ENCODE assay signal across 10 cellular contexts in genomic region chr11:19988598-19988997, GRCh38.
DNase-seq lines count a peak whose midpoint lies in the region; ATAC-seq and TF ChIP-seq lines count a peak whose summit lies in the region.
"Had no signal": no experiment of that assay in that cellular context is flagged by ENCODE, and none has a peak within 500 bp of the region (broad histone marks: within the 10 kb centered on the region; RNA-seq: fewer than 3 reads in every experiment).

No MANE protein-coding gene starts in this region.

- H4K20me1 ChIP-seq in SK-N-SH (ENCODE audit: insufficient read depth) = peaks cover 24% of the 10 kb centered on the region
- no peaks in the 10 kb centered on the region for H4K20me1 ChIP-seq in neural progenitor cell (ENCODE audit: low read depth)

- H3K27ac Mint-ChIP-seq in neural progenitor cell = no peak overlapping the region
- H3K27ac Mint-ChIP-seq: activated B cell treated with CpG ODN at 0.5 μM for 24 hours had no signal

- peaks cover 14% of the 10 kb centered on the region for H3K36me3 Mint-ChIP-seq in neural progenitor cell

- CTCF ChIA-PET in AG04450 (lab: Charles Lee) = interaction anchor here (1.2 kb wide), 1 partner anchor 37 kb away, joined by 4 read pairs; no protein-coding TSS in a partner anchor
- CTCF ChIA-PET in SK-N-SH (lab: Yijun Ruan, JAX) = no interaction called here

- H3K9me3 Mint-ChIP-seq in neural progenitor cell = no peaks in the 10 kb centered on the region

- H3K4me1 ChIP-seq in SK-N-SH (ENCODE audit: control insufficient read depth in 1 of 2, insufficient read depth in 2 of 2, low read depth in 1 of 2, low read length in 1 of 2) (peaks cover 12 to 19% of the 10 kb centered on the region in 2 experiments), neural progenitor cell (peaks cover 29% of the 10 kb centered on the region)
- H3K4me1 ChIP-seq: BE2C had no signal

- no peak overlapping the region for H3K4me3 ChIP-seq in AG04450 (ENCODE audit: low read depth, low read length)
- H3K4me3 ChIP-seq in SK-N-SH (ENCODE audit: low read depth in 2 of 2, low read length in 1 of 2) = no peak overlapping the region
- no peak overlapping the region for H3K4me3 ChIP-seq in foreskin fibroblast (ENCODE audit: low read depth in 1 of 2, low read length in 2 of 2)
- H3K4me3 ChIP-seq in neural progenitor cell = no peak overlapping the region

- H3K9me3 ChIP-seq in AG04450 (ENCODE audit: control insufficient read depth, insufficient read depth, low read length) (no peaks in the 10 kb centered on the region), SK-N-SH (no peaks in the 10 kb centered on the region), neural progenitor cell (ENCODE audit: low read depth) (no peaks in the 10 kb centered on the region)
- H3K9me3 ChIP-seq: BE2C had no signal

- TF ChIP-seq CTCF in AG04450 (IDR thresholded peaks at IDR 0.05; ENCODE audit: low read depth, low read length) (no peak), SK-N-SH (IDR thresholded peaks at IDR 0.05) (no peak), foreskin fibroblast (IDR thresholded peaks at IDR 0.05; ENCODE audit: low read depth, low read length) (no peak), neural progenitor cell (IDR thresholded peaks at IDR 0.05) (no peak)

- peaks cover 34% of the 10 kb centered on the region for H3K4me1 Mint-ChIP-seq in neural progenitor cell

- H3K4me2 ChIP-seq in SK-N-SH (peak overlapping the region; percentile 7; the same call in 1 of the 2 replicates), neural progenitor cell (peak overlapping the region; percentile 18)

- TF ChIP-seq EP300 in SK-N-SH (IDR thresholded peaks at IDR 0.05; ENCODE audit: borderline replicate concordance in 1 of 2, low read depth in 1 of 2, low read length in 1 of 2) = peak in 1 of 2 experiments; percentile 32; a peak in 1 of 4 replicates

- WGBS in SK-N-SH (ENCODE audit: low lambda C conversion rate) = 60% methylated on average over 1 of the region's 2 CpGs

- POLR2A ChIA-PET in AG04450 (lab: Yijun Ruan, JAX) (no interaction called here), SK-N-SH (lab: Yijun Ruan, JAX) (no interaction called here)

- no peak for ATAC-seq in GM18861 (IDR thresholded peaks at IDR 0.05; ENCODE audit: unreplicated experiment)

- H3K79me2 ChIP-seq in SK-N-SH (ENCODE audit: insufficient read depth) (peaks cover 77% of the 10 kb centered on the region), neural progenitor cell (ENCODE audit: low read depth) (no peaks in the 10 kb centered on the region)

- TF ChIP-seq RAD21 in SK-N-SH (IDR thresholded peaks at IDR 0.05; ENCODE audit: low read length) = no peak

- no peaks in the 10 kb centered on the region for H3K27me3 Mint-ChIP-seq in neural progenitor cell (ENCODE audit: insufficient read depth, low read depth)

- H2AFZ ChIP-seq in SK-N-SH (ENCODE audit: low read depth) (no peak overlapping the region), neural progenitor cell (replicated peaks) (no peak overlapping the region)

- H3K27ac ChIP-seq in AG04450 (ENCODE audit: low read depth, low read length) (no peak overlapping the region), SK-N-SH (ENCODE audit: low read depth in 2 of 2, low read length in 1 of 2) (peak overlapping the region; percentile 71 to 76), neural progenitor cell (no peak overlapping the region)

- H3K4me3 Mint-ChIP-seq in neural progenitor cell = no peak overlapping the region
- H3K4me3 Mint-ChIP-seq: activated B cell treated with CpG ODN at 0.5 μM for 24 hours had no signal

- DNase-seq in AG04450 (ENCODE audit: low read depth, low spot score) (peak; percentile 63), SK-N-SH (no peak), foreskin fibroblast (peak; percentile 80 to 92), neural progenitor cell (ENCODE audit: low spot score) (peak; percentile 64), DMS114 treated with DMSO at 0.1 percent for 48 hours (lab: John Stamatoyannopoulos, UW; ENCODE audit: unreplicated experiment) (no peak), NOMO-1 (lab: John Stamatoyannopoulos, UW; ENCODE audit: unreplicated experiment in 2 of 2) (no peak), H4 (ENCODE audit: low spot score) (no peak)
- DNase-seq: activated B cell treated with CpG ODN at 0.5 μM for 24 hours, BE2C had no signal

- no peaks in the 10 kb centered on the region for H3K27me3 ChIP-seq in AG04450 (ENCODE audit: control insufficient read depth, insufficient read depth, low read length)
- no peaks in the 10 kb centered on the region for H3K27me3 ChIP-seq in SK-N-SH (ENCODE audit: insufficient read depth)
- no peaks in the 10 kb centered on the region for H3K27me3 ChIP-seq in neural progenitor cell
- H3K27me3 ChIP-seq: BE2C had no signal

- H3K36me3 ChIP-seq in SK-N-SH (replicated peaks in 1 of 2; ENCODE audit: control insufficient read depth in 1 of 2, insufficient read depth in 2 of 2, low read length in 1 of 2) (peaks cover 72 to 77% of the 10 kb centered on the region in 2 experiments), neural progenitor cell (no peaks in the 10 kb centered on the region)
- H3K36me3 ChIP-seq: BE2C had no signal

- no peaks in the 10 kb centered on the region for H3K9me2 ChIP-seq in SK-N-SH

- H3K9ac ChIP-seq in SK-N-SH = peak overlapping the region; percentile 30; the same call in 1 of the 2 replicates
- no peak overlapping the region for H3K9ac ChIP-seq in neural progenitor cell

- H3F3A ChIP-seq in SK-N-SH (replicated peaks; ENCODE audit: insufficient read depth) = peaks cover 21% of the 10 kb centered on the region
- H3F3A ChIP-seq in neural progenitor cell (ENCODE audit: low read depth) = peaks cover 14% of the 10 kb centered on the region

TF ChIP-seq in SK-N-SH, 30 proteins besides CTCF, POLR2A, EP300 and RAD21:
- TF ChIP-seq JUND (IDR thresholded peaks at IDR 0.05) (peak; percentile 35), USF2 (IDR thresholded peaks at IDR 0.05; ENCODE audit: borderline replicate concordance, low read depth, low read length) (no peak), TCF12 (IDR thresholded peaks at IDR 0.05) (peak; percentile 65), SIN3A (IDR thresholded peaks at IDR 0.05; ENCODE audit: borderline replicate concordance, low read depth, low read length) (peak; percentile 27; the same call in 1 of the 2 replicates), RXRA (IDR thresholded peaks at IDR 0.05; ENCODE audit: borderline replicate concordance, low read depth) (no peak), MAX (IDR thresholded peaks at IDR 0.05; ENCODE audit: low read depth) (peak; percentile 47), POLR2AphosphoS5 (IDR thresholded peaks at IDR 0.05; ENCODE audit: low read depth, low read length) (peak; percentile 42; the same call in 1 of the 2 replicates), YY1 (IDR thresholded peaks at IDR 0.05; ENCODE audit: low read depth) (no peak), GABPA (IDR thresholded peaks at IDR 0.05; ENCODE audit: low read depth) (no peak), TAF1 (IDR thresholded peaks at IDR 0.05; ENCODE audit: borderline replicate concordance, low read depth, low read length) (no peak), MXI1 (IDR thresholded peaks at IDR 0.05; ENCODE audit: low read depth, low read length) (no peak), TEAD4 (IDR thresholded peaks at IDR 0.05; ENCODE audit: borderline replicate concordance, insufficient read depth) (peak; percentile 51; the same call in 1 of the 2 replicates), FOSL2 (IDR thresholded peaks at IDR 0.05; ENCODE audit: borderline replicate concordance, low read depth) (peak; percentile 25), NFIC (IDR thresholded peaks at IDR 0.05; ENCODE audit: borderline replicate concordance) (peak; percentile 71)
- TF ChIP-seq, protein P1, sequence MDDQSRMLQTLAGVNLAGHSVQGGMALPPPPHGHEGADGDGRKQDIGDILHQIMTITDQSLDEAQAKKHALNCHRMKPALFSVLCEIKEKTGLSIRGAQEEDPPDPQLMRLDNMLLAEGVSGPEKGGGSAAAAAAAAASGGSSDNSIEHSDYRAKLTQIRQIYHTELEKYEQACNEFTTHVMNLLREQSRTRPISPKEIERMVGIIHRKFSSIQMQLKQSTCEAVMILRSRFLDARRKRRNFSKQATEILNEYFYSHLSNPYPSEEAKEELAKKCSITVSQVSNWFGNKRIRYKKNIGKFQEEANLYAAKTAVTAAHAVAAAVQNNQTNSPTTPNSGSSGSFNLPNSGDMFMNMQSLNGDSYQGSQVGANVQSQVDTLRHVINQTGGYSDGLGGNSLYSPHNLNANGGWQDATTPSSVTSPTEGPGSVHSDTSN (IDR thresholded peaks at IDR 0.05) = peak; percentile 23; the same call in 1 of the 2 replicates
TF ChIP-seq in SK-N-SH: peak in this region for 9.

Comparison
In these comparisons a context has a peak if more than half of its experiments do, and no peak if none do; other contexts are left out.
1. DNase-seq: peak in AG04450 (single experiment), foreskin fibroblast (2 of 2) and neural progenitor cell (single experiment); none in SK-N-SH (single experiment), DMS114 treated with DMSO at 0.1 percent for 48 hours (single experiment), NOMO-1 (0 of 2) and H4 (single experiment).
2. H3K27ac ChIP-seq: peak in SK-N-SH (2 of 2); none in AG04450 (single experiment) and neural progenitor cell (single experiment).